18 cellular contexts compared by ENCODE assay signal in the genomic region with DNA sequence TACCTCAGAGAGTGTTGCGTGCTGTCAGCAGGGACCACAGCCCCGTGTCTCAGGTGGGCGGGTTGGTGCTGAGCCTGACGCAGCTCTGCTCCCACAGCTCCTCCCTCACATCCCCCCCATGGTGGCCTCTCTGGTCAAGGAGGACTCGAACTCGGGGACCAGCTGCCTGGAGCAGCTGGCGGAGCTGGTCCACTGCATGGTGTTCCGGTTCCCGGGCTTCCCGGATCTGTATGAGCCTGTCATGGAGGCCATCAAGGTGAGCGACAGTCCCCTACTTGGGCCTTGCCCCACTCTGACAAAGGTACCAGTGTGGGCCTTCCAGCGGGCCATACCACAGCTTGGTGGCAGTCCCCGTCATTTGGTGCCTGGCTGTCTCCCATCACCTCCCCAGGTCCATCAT. TPM values are rescaled to one million over a fixed set of nuclear protein-coding genes. Genes with fewer than 3 reads are reported as not detected.
DNase-seq lines count a peak whose midpoint lies in the region; ATAC-seq and TF ChIP-seq lines count a peak whose summit lies in the region.
"Had no signal": no experiment of that assay in that cellular context is flagged by ENCODE, and none has a peak within 500 bp of the region (broad histone marks: within the 10 kb centered on the region; RNA-seq: fewer than 3 reads in every experiment).

No MANE protein-coding gene starts in this region.

- no peak overlapping the region for H3K9ac ChIP-seq in BLaER1

- no peaks in the 10 kb centered on the region for H3K9me3 ChIP-seq in BLaER1
- H3K9me3 ChIP-seq in CD4-positive, CD25-positive, alpha-beta regulatory T cell (ENCODE audit: control insufficient read depth in 2 of 2, low read length in 2 of 2): no peaks in the 10 kb centered on the region
- H3K9me3 ChIP-seq in osteoblast (ENCODE audit: low read depth, low read length): no peaks in the 10 kb centered on the region
- H3K9me3 ChIP-seq: BE2C had no signal

- DNase-seq in CD4-positive, CD25-positive, alpha-beta regulatory T cell: no peak
- DNase-seq in osteoblast (ENCODE audit: insufficient read length, low spot score, missing footprints) (peak; percentile 53), RPMI8226 (no peak), SIG-M5 treated with dmso at 0.1 percent for 504 hours (lab: John Stamatoyannopoulos, UW; ENCODE audit: unreplicated experiment) (no peak)
- DNase-seq: BE2C, COR-L47, IMR-90, NCI-H1417, NCI-H1930, NCI-H2171, NCI-H446 treated with DMSO at 0.1 percent for 48 hours, NCI-H748 treated with DMSO at 0.1 percent for 48 hours, PC-3 had no signal

- peaks cover 19 to 51% (median 28%) of the 10 kb centered on the region in 4 donors for H3K4me1 Mint-ChIP-seq in CD4-positive, CD25-positive, alpha-beta regulatory T cell
- peaks cover 30% of the 10 kb centered on the region for H3K4me1 Mint-ChIP-seq in activated T-helper 17 cell treated with anti-CD3 and anti-CD28 coated beads, Interleukin-2, amount 50 U/mL, for 72 hours

- H2AFZ ChIP-seq in osteoblast (ENCODE audit: low read length): no peak overlapping the region

- H3K27me3 ChIP-seq in BLaER1 (no peaks in the 10 kb centered on the region), osteoblast (ENCODE audit: insufficient read depth, low read length) (no peaks in the 10 kb centered on the region)
- no peaks in the 10 kb centered on the region for H3K27me3 ChIP-seq in CD4-positive, CD25-positive, alpha-beta regulatory T cell (ENCODE audit: control insufficient read depth, insufficient read depth, low read length)
- H3K27me3 ChIP-seq: BE2C had no signal

- H3K36me3 ChIP-seq in BLaER1 (peaks cover 27% of the 10 kb centered on the region; the same call in 1 of the 2 replicates), osteoblast (ENCODE audit: insufficient read depth, low read length) (peaks cover 50% of the 10 kb centered on the region)
- H3K36me3 ChIP-seq in CD4-positive, CD25-positive, alpha-beta regulatory T cell (ENCODE audit: control insufficient read depth, insufficient read depth, low read length): peaks cover 2% of the 10 kb centered on the region

- H3K79me2 ChIP-seq in osteoblast (ENCODE audit: insufficient read depth, low read length): peaks cover 54% of the 10 kb centered on the region

- no peak overlapping the region for H3K4me3 ChIP-seq in BLaER1
- no peak overlapping the region for H3K4me3 ChIP-seq in CD4-positive, CD25-positive, alpha-beta regulatory T cell (ENCODE audit: low read depth, low read length)
- no peak overlapping the region for H3K4me3 ChIP-seq in osteoblast (ENCODE audit: insufficient read depth, low read length)
- H3K4me3 ChIP-seq: GM12878 had no signal

- no peaks in the 10 kb centered on the region for H4K20me1 ChIP-seq in BLaER1
- peaks cover 30% of the 10 kb centered on the region for H4K20me1 ChIP-seq in osteoblast (ENCODE audit: insufficient read depth, low read length)

- no peak for ATAC-seq in CD4-positive, CD25-positive, alpha-beta regulatory T cell (ENCODE audit: low read depth in 2 of 2)
- ATAC-seq in activated T-helper 17 cell treated with anti-CD3 and anti-CD28 coated beads, Interleukin-2, amount 50 U/mL, for 72 hours (replicated peaks): no peak
- ATAC-seq in GM21360 (IDR thresholded peaks at IDR 0.05; ENCODE audit: unreplicated experiment): no peak
- ATAC-seq: GM12878, HCT116, PC-3 had no signal

- TF ChIP-seq CTCF in osteoblast (IDR thresholded peaks at IDR 0.05; ENCODE audit: extremely low read depth, low read depth, low read length): no peak

- H3K27ac ChIP-seq in BLaER1: peak overlapping the region; percentile 69; the same call in 1 of the 2 replicates
- no peak overlapping the region for H3K27ac ChIP-seq in CD4-positive, CD25-positive, alpha-beta regulatory T cell (ENCODE audit: insufficient read depth, low read length, poor library complexity, severe bottlenecking)
- no peak overlapping the region for H3K27ac ChIP-seq in osteoblast (ENCODE audit: low read depth, low read length)

- peaks cover 5% of the 10 kb centered on the region for H3K36me3 Mint-ChIP-seq in CD4-positive, CD25-positive, alpha-beta regulatory T cell
- H3K36me3 Mint-ChIP-seq in activated T-helper 17 cell treated with anti-CD3 and anti-CD28 coated beads, Interleukin-2, amount 50 U/mL, for 72 hours (ENCODE audit: low read depth): no peaks in the 10 kb centered on the region

- peak overlapping the region; percentile 82; the same call in 1 of the 2 replicates for H3K4me2 ChIP-seq in BLaER1
- H3K4me2 ChIP-seq in osteoblast (ENCODE audit: insufficient read depth, low read length): no peak overlapping the region

- H3K4me3 Mint-ChIP-seq in CD4-positive, CD25-positive, alpha-beta regulatory T cell: no peak overlapping the region
- no peak overlapping the region for H3K4me3 Mint-ChIP-seq in activated T-helper 17 cell treated with anti-CD3 and anti-CD28 coated beads, Interleukin-2, amount 50 U/mL, for 72 hours

- H3K4me1 ChIP-seq in BLaER1: peaks cover 37% of the 10 kb centered on the region
- H3K4me1 ChIP-seq in CD4-positive, CD25-positive, alpha-beta regulatory T cell (ENCODE audit: control insufficient read depth, insufficient read depth, low read length, poor library complexity, severe bottlenecking): peaks cover 28% of the 10 kb centered on the region
- H3K4me1 ChIP-seq in osteoblast (ENCODE audit: insufficient read depth, low read length): no peaks in the 10 kb centered on the region
- H3K4me1 ChIP-seq: BE2C had no signal

- H3K27me3 Mint-ChIP-seq in CD4-positive, CD25-positive, alpha-beta regulatory T cell: no peaks in the 10 kb centered on the region
- H3K27me3 Mint-ChIP-seq in activated T-helper 17 cell treated with anti-CD3 and anti-CD28 coated beads, Interleukin-2, amount 50 U/mL, for 72 hours: no peaks in the 10 kb centered on the region

- H3K9me3 Mint-ChIP-seq in CD4-positive, CD25-positive, alpha-beta regulatory T cell: no peaks in the 10 kb centered on the region
- no peaks in the 10 kb centered on the region for H3K9me3 Mint-ChIP-seq in activated T-helper 17 cell treated with anti-CD3 and anti-CD28 coated beads, Interleukin-2, amount 50 U/mL, for 72 hours

- H3K27ac Mint-ChIP-seq in CD4-positive, CD25-positive, alpha-beta regulatory T cell: peak overlapping the region; percentile 94 to 99 (median 94)
- H3K27ac Mint-ChIP-seq in activated T-helper 17 cell treated with anti-CD3 and anti-CD28 coated beads, Interleukin-2, amount 50 U/mL, for 72 hours: peak overlapping the region; percentile 85

RNA-seq across cellular contexts. Expression of gene USP35, which starts 11.8 kb away (rescaled TPM):
- 15.0 TPM for total RNA-seq in CD4-positive, CD25-positive, alpha-beta regulatory T cell
- polyA plus RNA-seq in CD4-positive, CD25-positive, alpha-beta regulatory T cell: under 1 TPM; 0.11 to 0.84 (median 0.42) TPM
- total RNA-seq in activated T-helper 17 cell treated with anti-CD3 and anti-CD28 coated beads, Interleukin-2, amount 50 U/mL, for 72 hours: 1 to 10 TPM; 9.6 to 10.0 TPM
- 21.4 and 26.2 TPM in 2 replicates for total RNA-seq in osteoblast

RNA-seq across cellular contexts. Expression of gene KCTD21, which starts 12.1 kb away (rescaled TPM):
- total RNA-seq in CD4-positive, CD25-positive, alpha-beta regulatory T cell: 3.8 TPM
- 1 to 10 TPM; 1.4 to 3.3 (median 2.4) TPM for polyA plus RNA-seq in CD4-positive, CD25-positive, alpha-beta regulatory T cell
- total RNA-seq in activated T-helper 17 cell treated with anti-CD3 and anti-CD28 coated beads, Interleukin-2, amount 50 U/mL, for 72 hours: 1 to 10 TPM; 6.1 to 7.5 TPM
- total RNA-seq in osteoblast: 14.5 and 15.0 TPM in 2 replicates
